1 cellular context compared by ENCODE assay signal in the genomic region with DNA sequence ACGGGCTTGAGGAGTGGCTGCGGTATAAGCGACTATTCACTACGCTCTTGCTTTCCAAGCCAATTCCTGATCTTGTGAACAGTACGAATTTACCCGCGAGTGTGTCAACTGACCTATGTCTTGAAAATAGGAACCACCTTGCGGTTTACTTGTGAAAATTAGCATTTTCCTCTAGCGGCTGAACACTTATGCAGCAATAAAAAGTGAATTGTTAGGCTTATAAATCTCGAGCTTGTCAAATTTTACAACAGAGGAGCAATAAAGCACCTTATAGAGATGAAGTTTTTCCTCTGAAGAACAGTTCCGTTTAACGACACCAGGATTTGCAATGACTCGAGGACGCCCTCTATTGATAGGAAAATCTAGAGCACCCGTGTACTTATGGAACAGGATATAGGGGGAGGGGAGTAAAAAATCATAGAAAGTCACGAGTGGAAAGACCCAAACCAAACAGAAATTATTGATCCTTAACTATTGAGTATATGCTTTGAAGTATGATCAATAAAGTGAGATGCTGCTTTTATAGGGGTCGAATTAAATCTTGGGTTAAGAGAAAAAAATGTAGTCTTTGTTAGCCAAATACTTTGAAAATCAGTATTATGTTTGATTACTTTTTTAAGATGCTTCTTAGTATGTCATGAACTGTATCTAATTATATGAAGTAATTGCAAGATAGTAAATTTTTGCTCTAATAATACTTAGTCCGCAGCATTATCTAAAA.
TF ChIP-seq lines count a peak whose summit lies in the region.

No MANE protein-coding gene starts in this region.

TF ChIP-seq in K562, 482 proteins besides CTCF, POLR2A, EP300 and RAD21 (continued from another document):
- TF ChIP-seq, protein P1, sequence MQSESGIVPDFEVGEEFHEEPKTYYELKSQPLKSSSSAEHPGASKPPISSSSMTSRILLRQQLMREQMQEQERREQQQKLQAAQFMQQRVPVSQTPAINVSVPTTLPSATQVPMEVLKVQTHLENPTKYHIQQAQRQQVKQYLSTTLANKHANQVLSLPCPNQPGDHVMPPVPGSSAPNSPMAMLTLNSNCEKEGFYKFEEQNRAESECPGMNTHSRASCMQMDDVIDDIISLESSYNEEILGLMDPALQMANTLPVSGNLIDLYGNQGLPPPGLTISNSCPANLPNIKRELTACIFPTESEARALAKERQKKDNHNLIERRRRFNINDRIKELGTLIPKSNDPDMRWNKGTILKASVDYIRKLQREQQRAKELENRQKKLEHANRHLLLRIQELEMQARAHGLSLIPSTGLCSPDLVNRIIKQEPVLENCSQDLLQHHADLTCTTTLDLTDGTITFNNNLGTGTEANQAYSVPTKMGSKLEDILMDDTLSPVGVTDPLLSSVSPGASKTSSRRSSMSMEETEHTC (IDR thresholded peaks at IDR 0.05), result no peak
- TF ChIP-seq SMC3 (conservative IDR thresholded peaks at IDR 0.05; ENCODE audit: insufficient read depth, low read depth, low read length) (0 out of 2 replicates have a peak, but pooled peaks have one; percentile 5), ZNF140 (CRISPR knock-in tag; IDR thresholded peaks at IDR 0.05) (no peak), CREM (IDR thresholded peaks at IDR 0.05; ENCODE audit: low read depth) (0 out of 2 replicates have a peak, but pooled peaks have one; percentile 9), L3MBTL2 (IDR thresholded peaks at IDR 0.05) (no peak), NFATC3 (IDR thresholded peaks at IDR 0.05) (no peak), ZNF23 (CRISPR knock-in tag; IDR thresholded peaks at IDR 0.05) (no peak), SIN3B (IDR thresholded peaks at IDR 0.05; ENCODE audit: low read depth) (no peak), ZNF143 (CRISPR knock-in tag; IDR thresholded peaks at IDR 0.05) (no peak)
- TF ChIP-seq, protein P2, sequence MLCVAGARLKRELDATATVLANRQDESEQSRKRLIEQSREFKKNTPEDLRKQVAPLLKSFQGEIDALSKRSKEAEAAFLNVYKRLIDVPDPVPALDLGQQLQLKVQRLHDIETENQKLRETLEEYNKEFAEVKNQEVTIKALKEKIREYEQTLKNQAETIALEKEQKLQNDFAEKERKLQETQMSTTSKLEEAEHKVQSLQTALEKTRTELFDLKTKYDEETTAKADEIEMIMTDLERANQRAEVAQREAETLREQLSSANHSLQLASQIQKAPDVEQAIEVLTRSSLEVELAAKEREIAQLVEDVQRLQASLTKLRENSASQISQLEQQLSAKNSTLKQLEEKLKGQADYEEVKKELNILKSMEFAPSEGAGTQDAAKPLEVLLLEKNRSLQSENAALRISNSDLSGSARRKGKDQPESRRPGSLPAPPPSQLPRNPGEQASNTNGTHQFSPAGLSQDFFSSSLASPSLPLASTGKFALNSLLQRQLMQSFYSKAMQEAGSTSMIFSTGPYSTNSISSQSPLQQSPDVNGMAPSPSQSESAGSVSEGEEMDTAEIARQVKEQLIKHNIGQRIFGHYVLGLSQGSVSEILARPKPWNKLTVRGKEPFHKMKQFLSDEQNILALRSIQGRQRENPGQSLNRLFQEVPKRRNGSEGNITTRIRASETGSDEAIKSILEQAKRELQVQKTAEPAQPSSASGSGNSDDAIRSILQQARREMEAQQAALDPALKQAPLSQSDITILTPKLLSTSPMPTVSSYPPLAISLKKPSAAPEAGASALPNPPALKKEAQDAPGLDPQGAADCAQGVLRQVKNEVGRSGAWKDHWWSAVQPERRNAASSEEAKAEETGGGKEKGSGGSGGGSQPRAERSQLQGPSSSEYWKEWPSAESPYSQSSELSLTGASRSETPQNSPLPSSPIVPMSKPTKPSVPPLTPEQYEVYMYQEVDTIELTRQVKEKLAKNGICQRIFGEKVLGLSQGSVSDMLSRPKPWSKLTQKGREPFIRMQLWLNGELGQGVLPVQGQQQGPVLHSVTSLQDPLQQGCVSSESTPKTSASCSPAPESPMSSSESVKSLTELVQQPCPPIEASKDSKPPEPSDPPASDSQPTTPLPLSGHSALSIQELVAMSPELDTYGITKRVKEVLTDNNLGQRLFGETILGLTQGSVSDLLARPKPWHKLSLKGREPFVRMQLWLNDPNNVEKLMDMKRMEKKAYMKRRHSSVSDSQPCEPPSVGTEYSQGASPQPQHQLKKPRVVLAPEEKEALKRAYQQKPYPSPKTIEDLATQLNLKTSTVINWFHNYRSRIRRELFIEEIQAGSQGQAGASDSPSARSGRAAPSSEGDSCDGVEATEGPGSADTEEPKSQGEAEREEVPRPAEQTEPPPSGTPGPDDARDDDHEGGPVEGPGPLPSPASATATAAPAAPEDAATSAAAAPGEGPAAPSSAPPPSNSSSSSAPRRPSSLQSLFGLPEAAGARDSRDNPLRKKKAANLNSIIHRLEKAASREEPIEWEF (CRISPR knock-in tag; IDR thresholded peaks at IDR 0.05), result 0 out of 2 replicates have a peak, but pooled peaks have one; percentile 50
- TF ChIP-seq, protein P3, sequence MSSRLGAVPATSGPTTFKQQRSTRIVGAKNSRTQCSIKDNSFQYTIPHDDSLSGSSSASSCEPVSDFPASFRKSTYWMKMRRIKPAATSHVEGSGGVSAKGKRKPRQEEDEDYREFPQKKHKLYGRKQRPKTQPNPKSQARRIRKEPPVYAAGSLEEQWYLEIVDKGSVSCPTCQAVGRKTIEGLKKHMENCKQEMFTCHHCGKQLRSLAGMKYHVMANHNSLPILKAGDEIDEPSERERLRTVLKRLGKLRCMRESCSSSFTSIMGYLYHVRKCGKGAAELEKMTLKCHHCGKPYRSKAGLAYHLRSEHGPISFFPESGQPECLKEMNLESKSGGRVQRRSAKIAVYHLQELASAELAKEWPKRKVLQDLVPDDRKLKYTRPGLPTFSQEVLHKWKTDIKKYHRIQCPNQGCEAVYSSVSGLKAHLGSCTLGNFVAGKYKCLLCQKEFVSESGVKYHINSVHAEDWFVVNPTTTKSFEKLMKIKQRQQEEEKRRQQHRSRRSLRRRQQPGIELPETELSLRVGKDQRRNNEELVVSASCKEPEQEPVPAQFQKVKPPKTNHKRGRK (tag; IDR thresholded peaks at IDR 0.05), result no peak
